In the genomic region with DNA sequence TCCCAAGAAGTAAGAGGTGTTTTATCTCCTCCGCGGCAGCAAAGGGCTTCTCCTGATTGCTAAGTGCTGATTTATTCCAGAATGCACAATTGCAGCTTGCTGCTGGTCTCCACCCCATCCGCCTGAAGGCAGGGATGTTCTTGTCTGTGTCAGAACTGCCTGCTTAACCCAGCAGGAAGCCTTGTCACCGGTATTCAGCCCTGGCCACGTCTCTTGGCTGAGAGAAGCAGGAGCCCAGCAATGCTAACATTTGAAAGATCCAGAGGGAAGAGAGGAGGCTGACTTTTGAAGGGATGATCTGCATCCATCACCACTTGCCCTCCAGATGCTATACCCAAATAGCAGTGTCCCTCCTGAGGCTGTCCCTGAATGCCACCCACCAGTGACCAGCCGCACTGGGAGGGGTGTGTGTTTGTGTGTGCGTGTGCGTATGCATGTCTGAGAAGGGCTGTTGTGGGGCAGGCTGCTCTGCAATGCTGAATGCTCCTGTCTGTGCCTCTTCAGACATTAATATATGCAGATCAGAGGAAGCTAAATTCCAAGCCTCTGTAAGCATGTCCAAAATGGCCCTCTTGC, we compare ENCODE assay signal across 8 cellular contexts. TPM values are rescaled to one million over a fixed set of nuclear protein-coding genes. Genes with fewer than 3 reads are reported as not detected.
DNase-seq lines count a peak whose midpoint lies in the region; ATAC-seq and TF ChIP-seq lines count a peak whose summit lies in the region.

No MANE protein-coding gene starts in this region.

- TF ChIP-seq POLR2A in vagina (IDR thresholded peaks at IDR 0.05), result no peak

- ATAC-seq in HG03025 (IDR thresholded peaks at IDR 0.05; ENCODE audit: low FRiP score, unreplicated experiment), result no peak
- no peak for ATAC-seq in GM18519 (IDR thresholded peaks at IDR 0.05; ENCODE audit: low FRiP score, unreplicated experiment)

- H3K4me3 ChIP-seq in endodermal cell (ENCODE audit: low read length) (peak overlapping the region; percentile 1), neutrophil (ENCODE audit: low read depth in 1 of 2, low read length in 1 of 2) (peak overlapping the region; percentile 35 to 63), vagina (peak overlapping the region in 1 of 2 donors; percentile 21)

- 20 to 37% methylated on average over 5 to 8 of the region's 8 CpGs for WGBS in endodermal cell (ENCODE audit: insufficient coverage in 1 of 2, insufficient read length in 1 of 2), 2 experiments

- H3K4me1 Mint-ChIP-seq in Calu3 (ENCODE audit: low read depth, unreplicated experiment) (peaks cover 77% of the 10 kb centered on the region), endodermal cell (peaks cover 18% of the 10 kb centered on the region)

- BruUV-seq in Calu3 (replicated peaks; lab: Mats Ljungman, UMichigan), result no TSS peak

- TF ChIP-seq CTCF in Calu3 (IDR thresholded peaks at IDR 0.05; ENCODE audit: unreplicated experiment), result no peak
- TF ChIP-seq CTCF in endodermal cell (conservative IDR thresholded peaks at IDR 0.05), result no peak
- TF ChIP-seq CTCF in neutrophil (IDR thresholded peaks at IDR 0.05), result no peak
- no peak for TF ChIP-seq CTCF in vagina (IDR thresholded peaks at IDR 0.05)

- peak overlapping the region; percentile 45 for H3K4me3 Mint-ChIP-seq in Calu3 (ENCODE audit: low read depth, unreplicated experiment)
- no peak overlapping the region for H3K4me3 Mint-ChIP-seq in endodermal cell

- intact Hi-C loops in Calu3 (cut with micrococcal nuclease; ENCODE audit: unreplicated experiment) (no loop called here), vagina (cut with DNase I) (no loop called here)

- H3K27me3 ChIP-seq in endodermal cell (ENCODE audit: control insufficient read depth, insufficient read depth, low read length, poor library complexity, severe bottlenecking) (peaks cover 33% of the 10 kb centered on the region), neutrophil (peaks cover 6% of the 10 kb centered on the region), vagina (no peaks in the 10 kb centered on the region)

- H3K4me1 ChIP-seq in endodermal cell (ENCODE audit: control insufficient read depth, insufficient read depth, low read length) (no peaks in the 10 kb centered on the region), neutrophil (ENCODE audit: control insufficient read depth in 1 of 2, insufficient read depth in 1 of 2, low read depth in 1 of 2, low read length in 1 of 2) (peaks cover 46 to 51% of the 10 kb centered on the region in 2 experiments), vagina (peaks cover 19% of the 10 kb centered on the region)

- peak overlapping the region; percentile 76 for H3K27ac ChIP-seq in endodermal cell (ENCODE audit: low read depth, low read length)
- peak overlapping the region; percentile 92 for H3K27ac ChIP-seq in neutrophil
- no peak overlapping the region for H3K27ac ChIP-seq in vagina

- H3K27ac Mint-ChIP-seq in Calu3 (ENCODE audit: unreplicated experiment) (no peak overlapping the region), endodermal cell (no peak overlapping the region)

- no peak overlapping the region for H3K9ac ChIP-seq in endodermal cell (ENCODE audit: extremely low read depth, low read length, poor library complexity, severe bottlenecking)

- H3K36me3 Mint-ChIP-seq in Calu3 (ENCODE audit: insufficient read depth, unreplicated experiment) (peaks cover 10% of the 10 kb centered on the region), endodermal cell (ENCODE audit: low read depth) (no peaks in the 10 kb centered on the region)

- H3K9me3 ChIP-seq in endodermal cell (ENCODE audit: control insufficient read depth, low read length) (no peaks in the 10 kb centered on the region), neutrophil (no peaks in the 10 kb centered on the region), vagina (no peaks in the 10 kb centered on the region)

- H3K36me3 ChIP-seq in endodermal cell (ENCODE audit: control insufficient read depth, insufficient read depth, low read length) (no peaks in the 10 kb centered on the region), neutrophil (no peaks in the 10 kb centered on the region), vagina (no peaks in the 10 kb centered on the region)

- no peaks in the 10 kb centered on the region for H3K9me3 Mint-ChIP-seq in Calu3 (ENCODE audit: low read depth, unreplicated experiment)
- H3K9me3 Mint-ChIP-seq in endodermal cell, result no peaks in the 10 kb centered on the region

- DNase-seq in Calu3, result no peak
- DNase-seq in T-helper 1 cell, result peak in 3 of 5 donors; percentile 16 to 27 (median 22)
- DNase-seq in endodermal cell, result peak; percentile 74
- no peak for DNase-seq in NCI-H2029 treated with DMSO at 0.1 percent for 48 hours (lab: John Stamatoyannopoulos, UW)
- DNase-seq in vagina (ENCODE audit: extremely low spot score in 2 of 2), result no peak

- CTCF ChIA-PET in Calu3 (lab: Charles Lee), result no interaction called here

- H3K27me3 Mint-ChIP-seq in Calu3 (ENCODE audit: unreplicated experiment) (no peaks in the 10 kb centered on the region), endodermal cell (ENCODE audit: insufficient read depth) (peaks cover 27% of the 10 kb centered on the region)

RNA-seq across cellular contexts. Expression of gene SCML4, which starts 4.0 kb away (rescaled TPM):
- not detected in 2 replicates for total RNA-seq in Calu3 (2022)
- total RNA-seq in endodermal cell, result not detected
- polyA plus RNA-seq in endodermal cell (2013, experiment 1 of 2), result 0.50 TPM
- 0.58 TPM for polyA plus RNA-seq in endodermal cell (2013, experiment 2 of 2)
- 7.6 TPM for total RNA-seq in vagina

Comparison
In these comparisons a context has a peak if more than half of its experiments do, and no peak if none do; other contexts are left out.
1. DNase-seq: peak in T-helper 1 cell (3 of 5) and endodermal cell (single experiment); none in Calu3 (single experiment), NCI-H2029 treated with DMSO at 0.1 percent for 48 hours (single experiment) and vagina (0 of 2).